ENCODE assay signal across 9 cellular contexts in the genomic region with DNA sequence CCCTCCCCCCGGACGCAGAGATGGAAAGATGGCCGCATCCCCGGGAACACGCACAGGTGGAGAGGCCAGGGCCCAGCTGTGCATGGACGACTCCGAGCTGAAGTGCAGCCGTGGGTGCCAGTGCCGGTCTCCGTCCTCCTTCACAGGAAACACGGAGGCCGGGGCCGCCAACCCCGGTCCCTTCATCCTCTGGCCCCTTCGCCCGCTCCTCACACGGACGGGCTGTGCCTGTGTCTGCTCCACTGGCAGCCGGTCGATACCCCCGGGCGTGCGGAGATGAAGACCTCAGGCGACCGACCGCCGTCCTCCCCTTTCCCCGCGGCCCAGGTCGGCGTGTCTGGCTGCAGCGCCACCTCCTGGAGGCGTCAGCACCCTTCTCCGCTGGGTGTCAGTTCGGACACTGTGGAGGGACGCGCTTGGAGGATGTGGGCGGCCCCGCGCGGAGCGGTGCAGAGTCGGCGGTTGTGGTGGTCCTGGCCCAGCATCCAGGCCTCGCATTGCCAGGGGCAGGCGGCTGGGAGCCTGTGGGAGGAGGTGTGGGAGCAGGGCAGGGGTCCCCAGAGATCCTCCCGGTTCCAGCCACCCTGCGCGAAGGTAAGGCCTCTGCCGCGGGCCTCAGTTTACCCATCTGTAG. TPM values are rescaled to one million over a fixed set of nuclear protein-coding genes. Genes with fewer than 3 reads are reported as not detected.
DNase-seq lines count a peak whose midpoint lies in the region; ATAC-seq and TF ChIP-seq lines count a peak whose summit lies in the region.
"Had no signal": no experiment of that assay in that cellular context is flagged by ENCODE, and none has a peak within 500 bp of the region (broad histone marks: within the 10 kb centered on the region; RNA-seq: fewer than 3 reads in every experiment).

No MANE protein-coding gene starts in this region.

- no peaks in the 10 kb centered on the region for H3K9me3 ChIP-seq in osteoblast (ENCODE audit: low read depth, low read length)
- no peaks in the 10 kb centered on the region for H3K9me3 ChIP-seq in upper lobe of left lung

- ATAC-seq in GM18861 (IDR thresholded peaks at IDR 0.05; ENCODE audit: unreplicated experiment) (peak; percentile 69), HG03520 (IDR thresholded peaks at IDR 0.05; ENCODE audit: unreplicated experiment) (peak; percentile 94), upper lobe of left lung (ENCODE audit: low FRiP score in 2 of 2) (peak; percentile 90 to 92)

- no peak for TF ChIP-seq POLR2A in upper lobe of left lung (IDR thresholded peaks at IDR 0.05)

- no peaks in the 10 kb centered on the region for H3K27me3 ChIP-seq in osteoblast (ENCODE audit: insufficient read depth, low read length)
- H3K27me3 ChIP-seq in upper lobe of left lung = no peaks in the 10 kb centered on the region

- peak; percentile 96 for TF ChIP-seq CTCF in AG04449 (IDR thresholded peaks at IDR 0.05; ENCODE audit: insufficient read depth, low read length, missing control alignments)
- TF ChIP-seq CTCF in fibroblast of villous mesenchyme (IDR thresholded peaks at IDR 0.05; ENCODE audit: insufficient read depth, low read depth, low read length) = peak; percentile 79
- peak; percentile 68 for TF ChIP-seq CTCF in osteoblast (IDR thresholded peaks at IDR 0.05; ENCODE audit: extremely low read depth, low read depth, low read length)
- TF ChIP-seq CTCF in upper lobe of left lung (IDR thresholded peaks at IDR 0.05) = peak; percentile 49 to 87 (median 83)

- H3K79me2 ChIP-seq in osteoblast (ENCODE audit: insufficient read depth, low read length) = no peaks in the 10 kb centered on the region

- H3K4me2 ChIP-seq in osteoblast (ENCODE audit: insufficient read depth, low read length) = peak overlapping the region; percentile 81

- no peaks in the 10 kb centered on the region for H4K20me1 ChIP-seq in osteoblast (ENCODE audit: insufficient read depth, low read length)

- TF ChIP-seq EP300 in upper lobe of left lung (IDR thresholded peaks at IDR 0.05) = no peak

- no peaks in the 10 kb centered on the region for H3K36me3 ChIP-seq in osteoblast (ENCODE audit: insufficient read depth, low read length)
- no peaks in the 10 kb centered on the region for H3K36me3 ChIP-seq in upper lobe of left lung

- H3K4me3 ChIP-seq in AG04449 (ENCODE audit: low read depth, low read length) = peak overlapping the region; percentile 55
- H3K4me3 ChIP-seq in fibroblast of villous mesenchyme (ENCODE audit: low read depth, low read length) = peak overlapping the region; percentile 57
- H3K4me3 ChIP-seq in osteoblast (ENCODE audit: insufficient read depth, low read length) = peak overlapping the region; percentile 68
- peak overlapping the region in 3 of 4 donors; percentile 21 to 45 (median 35) for H3K4me3 ChIP-seq in upper lobe of left lung

- H2AFZ ChIP-seq in osteoblast (ENCODE audit: low read length) = peak overlapping the region; percentile 85

- H3K27ac ChIP-seq in osteoblast (ENCODE audit: low read depth, low read length) (no peak overlapping the region), upper lobe of left lung (no peak overlapping the region)

- 1 to 21% methylated on average over 17 of the region's 51 CpGs for WGBS in upper lobe of left lung, 2 donors

- H3K4me1 ChIP-seq in osteoblast (ENCODE audit: insufficient read depth, low read length) = no peaks in the 10 kb centered on the region
- peaks cover 5 to 11% (median 7%) of the 10 kb centered on the region in 4 donors for H3K4me1 ChIP-seq in upper lobe of left lung

- no peak for DNase-seq in AG04449 (ENCODE audit: low read depth, low spot score)
- peak; percentile 44 to 54 for DNase-seq in activated T-helper 1 cell treated with anti-CD3 and anti-CD28 coated beads, Interleukin-2, amount 50 U/mL, for 16 hours (ENCODE audit: low read depth in 1 of 2, low spot score in 1 of 2)
- peak; percentile 58 for DNase-seq in fibroblast of villous mesenchyme (ENCODE audit: low read depth)
- peak; percentile 94 for DNase-seq in osteoblast (ENCODE audit: insufficient read length, low spot score, missing footprints)
- peak; percentile 74 to 93 for DNase-seq in upper lobe of left lung

- POLR2A ChIA-PET in AG04449 (lab: Yijun Ruan, JAX) = no interaction called here

- CTCF ChIA-PET in AG04449 (lab: Yijun Ruan, JAX) = interaction anchor here (0.7 to 4.1 kb wide), 5 partner anchors 9 to 436 kb away, joined by 3 to 31 read pairs (median 3); no protein-coding TSS in a partner anchor

TF ChIP-seq in PFSK-1, 5 proteins besides CTCF, POLR2A, EP300 and RAD21:
- TF ChIP-seq FOXP2 (optimal IDR thresholded peaks at IDR 0.05; ENCODE audit: borderline replicate concordance, extremely low read depth, extremely low read length, insufficient read depth) = peak; percentile 85
- TF ChIP-seq POLR2AphosphoS5 (IDR thresholded peaks at IDR 0.05; ENCODE audit: low read depth, low read length) = no peak
- no peak for TF ChIP-seq TAF1 (IDR thresholded peaks at IDR 0.05; ENCODE audit: borderline replicate concordance, insufficient read depth, low read length)

RNA-seq across cellular contexts. Expression of a gene that starts 9.9 kb away (rescaled TPM):
- 48.9 TPM for polyA plus RNA-seq in PFSK-1 (2012; ENCODE audit: insufficient read length, low read depth)
- total RNA-seq in fibroblast of villous mesenchyme (21.2 and 27.1 TPM in 2 replicates), osteoblast (20.9 and 24.6 TPM in 2 replicates), upper lobe of left lung (10 to 100 TPM; 12.6 to 44.2 (median 33.0) TPM)

RNA-seq across cellular contexts. Expression of a gene that starts 9.9 kb away (rescaled TPM):
- 40.1 TPM for polyA plus RNA-seq in PFSK-1 (2012; ENCODE audit: insufficient read length, low read depth)
- total RNA-seq in fibroblast of villous mesenchyme (56.7 and 66.9 TPM in 2 replicates), osteoblast (60.8 and 63.6 TPM in 2 replicates), upper lobe of left lung (100 to 1,000 TPM in 1 of 6 donors, 10 to 100 TPM in 5; 41.7 to 106 (median 56.3) TPM)

RNA-seq across cellular contexts. Expression of a gene that starts 18.1 kb away (rescaled TPM):
- polyA plus RNA-seq in PFSK-1 (2012; ENCODE audit: insufficient read length, low read depth) = 0.46 TPM
- total RNA-seq in fibroblast of villous mesenchyme (not detected in 2 replicates), osteoblast (not detected in 2 replicates), upper lobe of left lung (1 to 10 TPM in 1 of 6 donors, not detected in 5; 7.4 TPM)

RNA-seq across cellular contexts. Expression of a gene that starts 28.6 kb away (rescaled TPM):
- polyA plus RNA-seq in PFSK-1 (2012; ENCODE audit: insufficient read length, low read depth) = not detected
- total RNA-seq in fibroblast of villous mesenchyme (not detected in 2 replicates), osteoblast (not detected in 2 replicates), upper lobe of left lung (not detected)
- total RNA-seq: urinary bladder had no signal

RNA-seq across cellular contexts. Expression of a gene that starts 39.2 kb away (rescaled TPM):
- polyA plus RNA-seq in PFSK-1 (2012; ENCODE audit: insufficient read length, low read depth) = 8.7 TPM
- total RNA-seq in fibroblast of villous mesenchyme (7.3 and 13.2 TPM in 2 replicates), osteoblast (5.1 and 6.5 TPM in 2 replicates), upper lobe of left lung (10 to 100 TPM; 15.4 to 37.5 (median 26.0) TPM)
